28 cellular contexts compared by ENCODE assay signal in genomic region chr7:49645296-49645695, GRCh38.
"Had no signal": no experiment of that assay in that cellular context is flagged by ENCODE, and none has a peak within 500 bp of the region (broad histone marks: within the 10 kb centered on the region; RNA-seq: fewer than 3 reads in every experiment).

No MANE protein-coding gene starts in this region.

- H3K4me3 ChIP-seq: pancreas, psoas muscle, right lobe of liver, sigmoid colon, stomach, thoracic aorta, thyroid gland, tibial nerve, upper lobe of left lung, vagina had no signal

- ATAC-seq: natural killer cell treated with Interleukin-12 subunit alpha and Interleukin-12 subunit beta and Interleukin-15 and Interleukin-18, amount 100 ng/mL, for 72 hours; pancreas; psoas muscle; right cardiac atrium; right lobe of liver; stimulated activated effector memory CD8-positive, alpha-beta T cell treated with anti-CD3 and anti-CD28 coated beads, Interleukin-12 subunit alpha, Interleukin-12 subunit beta, amount 100 ng/mL, for 72 hours; stimulated activated naive B cell treated with anti-CD40 and anti-IgM and Interleukin-4, amounts not matched to agents 10 μg/mL and 1 μg/mL and 100 μg/mL, for 72 hours had no signal

- H3K9me3 ChIP-seq: neutrophil, pancreas, psoas muscle, right lobe of liver, sigmoid colon, thoracic aorta, thyroid gland, vagina had no signal

- H3K27ac Mint-ChIP-seq: natural killer cell treated with Interleukin-12 subunit alpha and Interleukin-12 subunit beta and Interleukin-15 and Interleukin-18, amount 100 ng/mL, for 72 hours; nephron progenitor cell; progenitor cell of endocrine pancreas; stimulated activated effector memory CD8-positive, alpha-beta T cell treated with anti-CD3 and anti-CD28 coated beads, Interleukin-12 subunit alpha, Interleukin-12 subunit beta, amount 100 ng/mL, for 72 hours; stimulated activated naive B cell treated with anti-CD40 and anti-IgM and Interleukin-4, amounts not matched to agents 10 μg/mL and 1 μg/mL and 100 μg/mL, for 72 hours; stimulated activated naive CD8-positive, alpha-beta T cell treated with anti-CD3 and anti-CD28 coated beads, Interleukin-15, Interleukin-2, amounts not matched to agents 100 ng/mL and 50 ng/mL, for 24 hours had no signal

- H3K27me3 Mint-ChIP-seq: natural killer cell treated with Interleukin-12 subunit alpha and Interleukin-12 subunit beta and Interleukin-15 and Interleukin-18, amount 100 ng/mL, for 72 hours; progenitor cell of endocrine pancreas; stimulated activated naive B cell treated with anti-CD40 and anti-IgM and Interleukin-4, amounts not matched to agents 10 μg/mL and 1 μg/mL and 100 μg/mL, for 72 hours; stimulated activated naive CD8-positive, alpha-beta T cell treated with anti-CD3 and anti-CD28 coated beads, Interleukin-15, Interleukin-2, amounts not matched to agents 100 ng/mL and 50 ng/mL, for 24 hours had no signal

- H3K4me1 Mint-ChIP-seq: stimulated activated effector memory CD8-positive, alpha-beta T cell treated with anti-CD3 and anti-CD28 coated beads, Interleukin-12 subunit alpha, Interleukin-12 subunit beta, amount 100 ng/mL, for 72 hours; stimulated activated naive B cell treated with anti-CD40 and anti-IgM and Interleukin-4, amounts not matched to agents 10 μg/mL and 1 μg/mL and 100 μg/mL, for 72 hours had no signal

- H3K36me3 ChIP-seq: neutrophil, pancreas, right lobe of liver, sigmoid colon, stomach, thoracic aorta, thyroid gland, tibial nerve, upper lobe of left lung, vagina had no signal

- H3K9me3 Mint-ChIP-seq: neural crest cell had no signal

- DNase-seq: nephron progenitor cell; nucleus accumbens; pancreas; posterior cingulate gyrus; psoas muscle; right cardiac atrium; right lobe of liver; sigmoid colon; small intestine; stimulated activated CD4-positive, alpha-beta T cell treated with anti-CD3 and anti-CD28 coated beads, Interleukin-15, amount 100 ng/mL, for 24 hours; stimulated activated CD4-positive, alpha-beta T cell treated with anti-CD3 and anti-CD28 coated beads, Interleukin-2, amount 100 ng/mL, for 24 hours; stimulated activated CD4-positive, alpha-beta T cell treated with anti-CD3 and anti-CD28 coated beads, Interleukin-2, amount 100 ng/mL, for 48 hours; stimulated activated CD4-positive, alpha-beta T cell treated with anti-CD3 and anti-CD28 coated beads, Interleukin-4, amount 100 ng/mL, for 24 hours; stimulated activated naive B cell treated with anti-CD40 and anti-IgM and Interleukin-4, amounts not matched to agents 10 μg/mL and 1 μg/mL and 100 μg/mL, for 72 hours; stimulated activated naive CD4-positive, alpha-beta T cell treated with Interleukin-2 at 50 U/mL for 16 hours; stomach; thyroid gland; trophoblast cell; upper lobe of left lung had no signal

- H3K36me3 Mint-ChIP-seq: stimulated activated effector memory CD8-positive, alpha-beta T cell treated with anti-CD3 and anti-CD28 coated beads, Interleukin-12 subunit alpha, Interleukin-12 subunit beta, amount 100 ng/mL, for 72 hours; stimulated activated naive B cell treated with anti-CD40 and anti-IgM and Interleukin-4, amounts not matched to agents 10 μg/mL and 1 μg/mL and 100 μg/mL, for 72 hours had no signal

- H3K27me3 ChIP-seq: neutrophil, pancreas, right lobe of liver, sigmoid colon, stomach, thyroid gland, tibial nerve, upper lobe of left lung, vagina had no signal

- H3K4me3 Mint-ChIP-seq: natural killer cell treated with Interleukin-12 subunit alpha and Interleukin-12 subunit beta and Interleukin-15 and Interleukin-18, amount 100 ng/mL, for 72 hours; nephron progenitor cell; neural crest cell; stimulated activated effector memory CD8-positive, alpha-beta T cell treated with anti-CD3 and anti-CD28 coated beads, Interleukin-12 subunit alpha, Interleukin-12 subunit beta, amount 100 ng/mL, for 72 hours; stimulated activated naive B cell treated with anti-CD40 and anti-IgM and Interleukin-4, amounts not matched to agents 10 μg/mL and 1 μg/mL and 100 μg/mL, for 72 hours; stimulated activated naive CD8-positive, alpha-beta T cell treated with anti-CD3 and anti-CD28 coated beads, Interleukin-15, Interleukin-2, amounts not matched to agents 100 ng/mL and 50 ng/mL, for 24 hours had no signal

- H3K27ac ChIP-seq: neutrophil, pancreas, psoas muscle, right lobe of liver, sigmoid colon, stomach, thoracic aorta, thyroid gland, tibial nerve, upper lobe of left lung, vagina had no signal

- H3K4me1 ChIP-seq: pancreas, psoas muscle, right lobe of liver, sigmoid colon, stomach, thyroid gland, tibial nerve, upper lobe of left lung, vagina had no signal
